In the genomic region with DNA sequence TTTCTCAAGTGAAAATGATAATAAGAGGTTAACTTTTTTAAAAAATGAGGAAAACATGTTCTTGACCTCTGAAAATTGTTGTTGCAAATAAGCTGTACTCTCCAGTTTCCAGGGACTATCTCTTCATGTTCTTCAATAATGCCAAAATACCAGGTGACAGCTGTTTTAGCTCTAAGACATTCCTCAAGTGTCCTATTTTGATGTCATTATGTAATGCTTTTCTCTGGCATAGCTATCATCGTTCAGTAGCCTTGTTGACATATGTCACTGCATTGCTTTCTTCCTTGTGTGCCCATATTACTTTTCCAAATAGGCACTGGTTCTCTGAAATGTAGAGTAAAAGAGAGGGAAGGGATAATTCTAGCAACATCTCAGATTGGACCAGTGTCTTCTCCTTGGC, we compare ENCODE assay signal across 27 cellular contexts. TPM values are rescaled to one million over a fixed set of nuclear protein-coding genes. Genes with fewer than 3 reads are reported as not detected.
"Had no signal": no experiment of that assay in that cellular context is flagged by ENCODE, and none has a peak within 500 bp of the region (broad histone marks: within the 10 kb centered on the region; RNA-seq: fewer than 3 reads in every experiment).

No MANE protein-coding gene starts in this region.

- H3K4me3 ChIP-seq: ascending aorta, body of pancreas, Peyer's patch had no signal

- DNase-seq: activated CD4-positive, alpha-beta T cell treated with anti-CD3 and anti-CD28 coated beads for 48 hours; activated CD4-positive, alpha-beta T cell treated with anti-CD3 and anti-CD28 coated beads, Interleukin-2, amount 50 U/mL, for 48 hours; activated CD4-positive, CD25-positive, alpha-beta regulatory T cell treated with anti-CD3 and anti-CD28 coated beads, Interleukin-2, amount 50 U/mL, for 72 hours; activated CD8-positive, alpha-beta memory T cell treated with anti-CD3 and anti-CD28 coated beads, Interleukin-2, amount 10 ng/mL, durations not matched to agents 7 days and 5 days; activated effector memory CD4-positive, alpha-beta T cell treated with Interleukin-2 at 50 U/mL for 16 hours; activated naive CD4-positive, alpha-beta T cell treated with Interleukin-2 at 50 U/mL for 16 hours; activated naive CD8-positive, alpha-beta T cell treated with anti-CD3 and anti-CD28 coated beads, Interleukin-2, amount 50 U/mL, for 24 hours; activated T-cell treated with anti-CD3 and anti-CD28 coated beads, Interleukin-2, amount 50 U/mL, for 24 hours; amniotic stem cell; body of pancreas; NCI-H1092; NCI-H1417; NCI-H1930; NCI-H2107; NCI-H345; NCI-H510A; Peyer's patch; SHP77 treated with DMSO at 0.1 percent for 48 hours; T-helper 17 cell; T-helper 9 cell had no signal

- H3K36me3 Mint-ChIP-seq: activated naive CD4-positive, alpha-beta T cell treated with anti-CD3 and anti-CD28 coated beads, Interleukin-2, amount 50 U/mL, for 72 hours had no signal

- H3K4me2 ChIP-seq: KMS-11 had no signal

- H3K36me3 ChIP-seq: ascending aorta, Peyer's patch had no signal

- H3K9me3 ChIP-seq: ascending aorta, body of pancreas, Peyer's patch had no signal

- H3K27ac ChIP-seq: ascending aorta, body of pancreas, KMS-11, Peyer's patch, RWPE1 had no signal

- H3K27me3 Mint-ChIP-seq: activated CD8-positive, alpha-beta memory T cell treated with anti-CD3 and anti-CD28 coated beads, Interleukin-2, amount 10 ng/mL, durations not matched to agents 7 days and 5 days; activated naive CD8-positive, alpha-beta T cell treated with anti-CD3 and anti-CD28 coated beads, Interleukin-2, amount 50 U/mL, for 24 hours; activated T-cell treated with anti-CD3 and anti-CD28 coated beads, Interleukin-2, amount 50 U/mL, for 24 hours; T-helper 17 cell had no signal

- H3K4me3 Mint-ChIP-seq: activated CD8-positive, alpha-beta memory T cell treated with anti-CD3 and anti-CD28 coated beads, Interleukin-2, amount 10 ng/mL, durations not matched to agents 7 days and 5 days; activated naive CD8-positive, alpha-beta T cell treated with anti-CD3 and anti-CD28 coated beads, Interleukin-2, amount 50 U/mL, for 24 hours; activated T-cell treated with anti-CD3 and anti-CD28 coated beads, Interleukin-2, amount 50 U/mL, for 24 hours; activated T-helper 1 cell treated with anti-CD3 and anti-CD28 coated beads, Interleukin-12 subunit alpha, Interleukin-12 subunit beta, Interleukin-2, Interleukin-4 antibody, amounts not matched to agents 30 ng/mL and 10 ng/mL and 1 ng/mL, durations not matched to agents 14 hours and 24 hours and 36 hours; T-helper 17 cell; WTC11 had no signal

- H3K4me1 ChIP-seq: body of pancreas, Peyer's patch had no signal

- H3K27me3 ChIP-seq: ascending aorta, body of pancreas, Peyer's patch had no signal

- ATAC-seq: activated CD8-positive, alpha-beta memory T cell treated with anti-CD3 and anti-CD28 coated beads, Interleukin-2, amount 10 ng/mL, durations not matched to agents 7 days and 5 days; activated naive CD4-positive, alpha-beta T cell treated with anti-CD3 and anti-CD28 coated beads, Interleukin-2, amount 50 U/mL, for 72 hours; activated naive CD8-positive, alpha-beta T cell treated with anti-CD3 and anti-CD28 coated beads, Interleukin-2, amount 50 U/mL, for 24 hours; body of pancreas; T-helper 17 cell; WTC11 had no signal

- H3K27ac Mint-ChIP-seq: activated CD8-positive, alpha-beta memory T cell treated with anti-CD3 and anti-CD28 coated beads, Interleukin-2, amount 10 ng/mL, durations not matched to agents 7 days and 5 days; activated naive CD4-positive, alpha-beta T cell treated with anti-CD3 and anti-CD28 coated beads, Interleukin-2, amount 50 U/mL, for 72 hours; activated naive CD8-positive, alpha-beta T cell treated with anti-CD3 and anti-CD28 coated beads, Interleukin-2, amount 50 U/mL, for 24 hours; activated T-cell treated with anti-CD3 and anti-CD28 coated beads, Interleukin-2, amount 50 U/mL, for 24 hours; activated T-helper 1 cell treated with anti-CD3 and anti-CD28 coated beads, Interleukin-12 subunit alpha, Interleukin-12 subunit beta, Interleukin-2, Interleukin-4 antibody, amounts not matched to agents 30 ng/mL and 10 ng/mL and 1 ng/mL, durations not matched to agents 14 hours and 24 hours and 36 hours; T-helper 17 cell; WTC11 had no signal

- H3K9me3 Mint-ChIP-seq: activated naive CD4-positive, alpha-beta T cell treated with anti-CD3 and anti-CD28 coated beads, Interleukin-2, amount 50 U/mL, for 72 hours; activated naive CD8-positive, alpha-beta T cell treated with anti-CD3 and anti-CD28 coated beads, Interleukin-2, amount 50 U/mL, for 24 hours; activated T-helper 1 cell treated with anti-CD3 and anti-CD28 coated beads, Interleukin-12 subunit alpha, Interleukin-12 subunit beta, Interleukin-2, Interleukin-4 antibody, amounts not matched to agents 30 ng/mL and 10 ng/mL and 1 ng/mL, durations not matched to agents 14 hours and 24 hours and 36 hours had no signal

- H3K4me1 Mint-ChIP-seq: activated naive CD8-positive, alpha-beta T cell treated with anti-CD3 and anti-CD28 coated beads, Interleukin-2, amount 50 U/mL, for 24 hours had no signal

- H3K9ac ChIP-seq: KMS-11 had no signal

RNA-seq across cellular contexts. Expression of a gene that starts 5.7 kb away (rescaled TPM):
- total RNA-seq: SK-MEL-5 had no signal
